ENCODE assay signal across 1 cellular context in the genomic region with DNA sequence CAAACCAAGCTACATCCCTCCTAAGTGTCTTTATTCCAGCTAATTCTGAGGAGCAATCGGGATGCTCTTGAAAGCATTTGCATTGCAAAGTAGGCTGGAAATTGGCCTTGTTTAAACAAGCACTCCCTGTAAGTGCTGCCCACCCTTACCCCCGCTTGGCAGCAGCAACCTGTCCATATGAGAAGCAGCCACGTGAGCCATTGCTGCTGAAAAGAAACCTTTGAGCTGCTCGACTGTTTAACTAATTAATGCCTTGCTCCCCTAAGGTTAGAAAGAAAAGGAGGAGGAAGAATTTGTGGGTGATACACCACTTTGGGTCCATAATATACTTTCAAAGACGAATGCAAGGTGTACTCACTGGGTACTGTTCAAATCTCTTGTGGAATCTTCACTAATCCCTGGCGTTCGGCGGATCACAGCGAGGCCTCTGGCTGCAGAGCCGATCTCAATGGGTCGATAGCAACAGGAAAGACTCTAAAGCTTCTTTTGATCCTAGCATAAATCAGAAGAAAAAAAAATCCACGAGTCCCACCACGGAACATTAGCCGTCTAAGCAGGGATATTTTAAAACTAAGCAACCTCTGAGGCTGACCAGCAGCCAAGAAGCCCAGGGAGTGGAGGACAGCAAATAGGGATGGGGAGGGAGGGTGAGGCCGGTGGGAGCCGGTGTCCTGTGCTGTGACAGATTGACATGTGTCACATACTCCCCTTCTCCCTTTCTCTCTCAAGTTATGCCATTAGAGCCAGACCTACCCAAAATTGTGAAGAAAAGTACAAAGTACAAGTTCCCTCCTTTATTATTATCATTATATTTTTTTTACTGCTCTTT.
TF ChIP-seq lines count a peak whose summit lies in the region.

No MANE protein-coding gene starts in this region.

TF ChIP-seq in HepG2, 621 proteins besides CTCF, POLR2A, EP300 and RAD21 (continued from another document and continues in another):
- TF ChIP-seq SKI (IDR thresholded peaks at IDR 0.05; ENCODE audit: partially characterized antibody): no peak
- no peak for TF ChIP-seq ZNF446 (CRISPR knock-in tag; IDR thresholded peaks at IDR 0.05)
- no peak for TF ChIP-seq HOXA3 (CRISPR knock-in tag; IDR thresholded peaks at IDR 0.05)
- TF ChIP-seq, protein P1, sequence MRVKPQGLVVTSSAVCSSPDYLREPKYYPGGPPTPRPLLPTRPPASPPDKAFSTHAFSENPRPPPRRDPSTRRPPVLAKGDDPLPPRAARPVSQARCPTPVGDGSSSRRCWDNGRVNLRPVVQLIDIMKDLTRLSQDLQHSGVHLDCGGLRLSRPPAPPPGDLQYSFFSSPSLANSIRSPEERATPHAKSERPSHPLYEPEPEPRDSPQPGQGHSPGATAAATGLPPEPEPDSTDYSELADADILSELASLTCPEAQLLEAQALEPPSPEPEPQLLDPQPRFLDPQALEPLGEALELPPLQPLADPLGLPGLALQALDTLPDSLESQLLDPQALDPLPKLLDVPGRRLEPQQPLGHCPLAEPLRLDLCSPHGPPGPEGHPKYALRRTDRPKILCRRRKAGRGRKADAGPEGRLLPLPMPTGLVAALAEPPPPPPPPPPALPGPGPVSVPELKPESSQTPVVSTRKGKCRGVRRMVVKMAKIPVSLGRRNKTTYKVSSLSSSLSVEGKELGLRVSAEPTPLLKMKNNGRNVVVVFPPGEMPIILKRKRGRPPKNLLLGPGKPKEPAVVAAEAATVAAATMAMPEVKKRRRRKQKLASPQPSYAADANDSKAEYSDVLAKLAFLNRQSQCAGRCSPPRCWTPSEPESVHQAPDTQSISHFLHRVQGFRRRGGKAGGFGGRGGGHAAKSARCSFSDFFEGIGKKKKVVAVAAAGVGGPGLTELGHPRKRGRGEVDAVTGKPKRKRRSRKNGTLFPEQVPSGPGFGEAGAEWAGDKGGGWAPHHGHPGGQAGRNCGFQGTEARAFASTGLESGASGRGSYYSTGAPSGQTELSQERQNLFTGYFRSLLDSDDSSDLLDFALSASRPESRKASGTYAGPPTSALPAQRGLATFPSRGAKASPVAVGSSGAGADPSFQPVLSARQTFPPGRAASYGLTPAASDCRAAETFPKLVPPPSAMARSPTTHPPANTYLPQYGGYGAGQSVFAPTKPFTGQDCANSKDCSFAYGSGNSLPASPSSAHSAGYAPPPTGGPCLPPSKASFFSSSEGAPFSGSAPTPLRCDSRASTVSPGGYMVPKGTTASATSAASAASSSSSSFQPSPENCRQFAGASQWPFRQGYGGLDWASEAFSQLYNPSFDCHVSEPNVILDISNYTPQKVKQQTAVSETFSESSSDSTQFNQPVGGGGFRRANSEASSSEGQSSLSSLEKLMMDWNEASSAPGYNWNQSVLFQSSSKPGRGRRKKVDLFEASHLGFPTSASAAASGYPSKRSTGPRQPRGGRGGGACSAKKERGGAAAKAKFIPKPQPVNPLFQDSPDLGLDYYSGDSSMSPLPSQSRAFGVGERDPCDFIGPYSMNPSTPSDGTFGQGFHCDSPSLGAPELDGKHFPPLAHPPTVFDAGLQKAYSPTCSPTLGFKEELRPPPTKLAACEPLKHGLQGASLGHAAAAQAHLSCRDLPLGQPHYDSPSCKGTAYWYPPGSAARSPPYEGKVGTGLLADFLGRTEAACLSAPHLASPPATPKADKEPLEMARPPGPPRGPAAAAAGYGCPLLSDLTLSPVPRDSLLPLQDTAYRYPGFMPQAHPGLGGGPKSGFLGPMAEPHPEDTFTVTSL (CRISPR knock-in tag; IDR thresholded peaks at IDR 0.05; ENCODE audit: borderline replicate concordance): no peak
- TF ChIP-seq ONECUT2 (CRISPR knock-in tag; IDR thresholded peaks at IDR 0.05): peak; percentile 47; the same call in 1 of the 2 replicates
- TF ChIP-seq, protein P2, sequence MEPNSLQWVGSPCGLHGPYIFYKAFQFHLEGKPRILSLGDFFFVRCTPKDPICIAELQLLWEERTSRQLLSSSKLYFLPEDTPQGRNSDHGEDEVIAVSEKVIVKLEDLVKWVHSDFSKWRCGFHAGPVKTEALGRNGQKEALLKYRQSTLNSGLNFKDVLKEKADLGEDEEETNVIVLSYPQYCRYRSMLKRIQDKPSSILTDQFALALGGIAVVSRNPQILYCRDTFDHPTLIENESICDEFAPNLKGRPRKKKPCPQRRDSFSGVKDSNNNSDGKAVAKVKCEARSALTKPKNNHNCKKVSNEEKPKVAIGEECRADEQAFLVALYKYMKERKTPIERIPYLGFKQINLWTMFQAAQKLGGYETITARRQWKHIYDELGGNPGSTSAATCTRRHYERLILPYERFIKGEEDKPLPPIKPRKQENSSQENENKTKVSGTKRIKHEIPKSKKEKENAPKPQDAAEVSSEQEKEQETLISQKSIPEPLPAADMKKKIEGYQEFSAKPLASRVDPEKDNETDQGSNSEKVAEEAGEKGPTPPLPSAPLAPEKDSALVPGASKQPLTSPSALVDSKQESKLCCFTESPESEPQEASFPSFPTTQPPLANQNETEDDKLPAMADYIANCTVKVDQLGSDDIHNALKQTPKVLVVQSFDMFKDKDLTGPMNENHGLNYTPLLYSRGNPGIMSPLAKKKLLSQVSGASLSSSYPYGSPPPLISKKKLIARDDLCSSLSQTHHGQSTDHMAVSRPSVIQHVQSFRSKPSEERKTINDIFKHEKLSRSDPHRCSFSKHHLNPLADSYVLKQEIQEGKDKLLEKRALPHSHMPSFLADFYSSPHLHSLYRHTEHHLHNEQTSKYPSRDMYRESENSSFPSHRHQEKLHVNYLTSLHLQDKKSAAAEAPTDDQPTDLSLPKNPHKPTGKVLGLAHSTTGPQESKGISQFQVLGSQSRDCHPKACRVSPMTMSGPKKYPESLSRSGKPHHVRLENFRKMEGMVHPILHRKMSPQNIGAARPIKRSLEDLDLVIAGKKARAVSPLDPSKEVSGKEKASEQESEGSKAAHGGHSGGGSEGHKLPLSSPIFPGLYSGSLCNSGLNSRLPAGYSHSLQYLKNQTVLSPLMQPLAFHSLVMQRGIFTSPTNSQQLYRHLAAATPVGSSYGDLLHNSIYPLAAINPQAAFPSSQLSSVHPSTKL (CRISPR knock-in tag; IDR thresholded peaks at IDR 0.05): no peak; the same call in 1 of the 2 replicates
- TF ChIP-seq CHCHD3 (CRISPR knock-in tag; IDR thresholded peaks at IDR 0.05): no peak
- no peak for TF ChIP-seq RAD51 (IDR thresholded peaks at IDR 0.05; ENCODE audit: borderline replicate concordance)
- TF ChIP-seq ZNF615 (CRISPR knock-in tag; IDR thresholded peaks at IDR 0.05; ENCODE audit: borderline replicate concordance): no peak
- peak; percentile 50; the same call in 1 of the 2 replicates for TF ChIP-seq ZNF263 (CRISPR knock-in tag; IDR thresholded peaks at IDR 0.05)
- no peak for TF ChIP-seq SATB2 (CRISPR knock-in tag; IDR thresholded peaks at IDR 0.05)
- TF ChIP-seq PAWR (CRISPR knock-in tag; IDR thresholded peaks at IDR 0.05; ENCODE audit: borderline replicate concordance): no peak
- TF ChIP-seq, protein P3, sequence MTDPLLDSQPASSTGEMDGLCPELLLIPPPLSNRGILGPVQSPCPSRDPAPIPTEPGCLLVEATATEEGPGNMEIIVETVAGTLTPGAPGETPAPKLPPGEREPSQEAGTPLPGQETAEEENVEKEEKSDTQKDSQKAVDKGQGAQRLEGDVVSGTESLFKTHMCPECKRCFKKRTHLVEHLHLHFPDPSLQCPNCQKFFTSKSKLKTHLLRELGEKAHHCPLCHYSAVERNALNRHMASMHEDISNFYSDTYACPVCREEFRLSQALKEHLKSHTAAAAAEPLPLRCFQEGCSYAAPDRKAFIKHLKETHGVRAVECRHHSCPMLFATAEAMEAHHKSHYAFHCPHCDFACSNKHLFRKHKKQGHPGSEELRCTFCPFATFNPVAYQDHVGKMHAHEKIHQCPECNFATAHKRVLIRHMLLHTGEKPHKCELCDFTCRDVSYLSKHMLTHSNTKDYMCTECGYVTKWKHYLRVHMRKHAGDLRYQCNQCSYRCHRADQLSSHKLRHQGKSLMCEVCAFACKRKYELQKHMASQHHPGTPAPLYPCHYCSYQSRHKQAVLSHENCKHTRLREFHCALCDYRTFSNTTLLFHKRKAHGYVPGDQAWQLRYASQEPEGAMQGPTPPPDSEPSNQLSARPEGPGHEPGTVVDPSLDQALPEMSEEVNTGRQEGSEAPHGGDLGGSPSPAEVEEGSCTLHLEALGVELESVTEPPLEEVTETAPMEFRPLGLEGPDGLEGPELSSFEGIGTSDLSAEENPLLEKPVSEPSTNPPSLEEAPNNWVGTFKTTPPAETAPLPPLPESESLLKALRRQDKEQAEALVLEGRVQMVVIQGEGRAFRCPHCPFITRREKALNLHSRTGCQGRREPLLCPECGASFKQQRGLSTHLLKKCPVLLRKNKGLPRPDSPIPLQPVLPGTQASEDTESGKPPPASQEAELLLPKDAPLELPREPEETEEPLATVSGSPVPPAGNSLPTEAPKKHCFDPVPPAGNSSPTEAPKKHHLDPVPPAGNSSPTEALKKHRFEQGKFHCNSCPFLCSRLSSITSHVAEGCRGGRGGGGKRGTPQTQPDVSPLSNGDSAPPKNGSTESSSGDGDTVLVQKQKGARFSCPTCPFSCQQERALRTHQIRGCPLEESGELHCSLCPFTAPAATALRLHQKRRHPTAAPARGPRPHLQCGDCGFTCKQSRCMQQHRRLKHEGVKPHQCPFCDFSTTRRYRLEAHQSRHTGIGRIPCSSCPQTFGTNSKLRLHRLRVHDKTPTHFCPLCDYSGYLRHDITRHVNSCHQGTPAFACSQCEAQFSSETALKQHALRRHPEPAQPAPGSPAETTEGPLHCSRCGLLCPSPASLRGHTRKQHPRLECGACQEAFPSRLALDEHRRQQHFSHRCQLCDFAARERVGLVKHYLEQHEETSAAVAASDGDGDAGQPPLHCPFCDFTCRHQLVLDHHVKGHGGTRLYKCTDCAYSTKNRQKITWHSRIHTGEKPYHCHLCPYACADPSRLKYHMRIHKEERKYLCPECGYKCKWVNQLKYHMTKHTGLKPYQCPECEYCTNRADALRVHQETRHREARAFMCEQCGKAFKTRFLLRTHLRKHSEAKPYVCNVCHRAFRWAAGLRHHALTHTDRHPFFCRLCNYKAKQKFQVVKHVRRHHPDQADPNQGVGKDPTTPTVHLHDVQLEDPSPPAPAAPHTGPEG (CRISPR knock-in tag; IDR thresholded peaks at IDR 0.05): no peak
- TF ChIP-seq ZNF773 (CRISPR knock-in tag; IDR thresholded peaks at IDR 0.05; ENCODE audit: borderline replicate concordance): no peak
- TF ChIP-seq TBP (CRISPR knock-in tag; IDR thresholded peaks at IDR 0.05): no peak
- no peak for TF ChIP-seq FIP1L1 (IDR thresholded peaks at IDR 0.05; ENCODE audit: borderline replicate concordance, insufficient read depth, low read depth, low read length)
- 0 out of 2 replicates have a peak, but pooled peaks have one; percentile 13 for TF ChIP-seq ZMYM4 (CRISPR knock-in tag; IDR thresholded peaks at IDR 0.05)
- TF ChIP-seq, protein P4, sequence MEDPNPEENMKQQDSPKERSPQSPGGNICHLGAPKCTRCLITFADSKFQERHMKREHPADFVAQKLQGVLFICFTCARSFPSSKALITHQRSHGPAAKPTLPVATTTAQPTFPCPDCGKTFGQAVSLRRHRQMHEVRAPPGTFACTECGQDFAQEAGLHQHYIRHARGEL (CRISPR knock-in tag; IDR thresholded peaks at IDR 0.05): no peak
- TF ChIP-seq, protein P5, sequence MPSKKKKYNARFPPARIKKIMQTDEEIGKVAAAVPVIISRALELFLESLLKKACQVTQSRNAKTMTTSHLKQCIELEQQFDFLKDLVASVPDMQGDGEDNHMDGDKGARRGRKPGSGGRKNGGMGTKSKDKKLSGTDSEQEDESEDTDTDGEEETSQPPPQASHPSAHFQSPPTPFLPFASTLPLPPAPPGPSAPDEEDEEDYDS (CRISPR knock-in tag; IDR thresholded peaks at IDR 0.05): no peak
- peak; percentile 38; the same call in 1 of the 2 replicates for TF ChIP-seq ZNF629 (CRISPR knock-in tag; conservative IDR thresholded peaks at IDR 0.05)
- peak; percentile 28; the same call in 1 of the 2 replicates for TF ChIP-seq ETV5 (CRISPR knock-in tag; IDR thresholded peaks at IDR 0.05; ENCODE audit: borderline replicate concordance)
- TF ChIP-seq, protein P6, sequence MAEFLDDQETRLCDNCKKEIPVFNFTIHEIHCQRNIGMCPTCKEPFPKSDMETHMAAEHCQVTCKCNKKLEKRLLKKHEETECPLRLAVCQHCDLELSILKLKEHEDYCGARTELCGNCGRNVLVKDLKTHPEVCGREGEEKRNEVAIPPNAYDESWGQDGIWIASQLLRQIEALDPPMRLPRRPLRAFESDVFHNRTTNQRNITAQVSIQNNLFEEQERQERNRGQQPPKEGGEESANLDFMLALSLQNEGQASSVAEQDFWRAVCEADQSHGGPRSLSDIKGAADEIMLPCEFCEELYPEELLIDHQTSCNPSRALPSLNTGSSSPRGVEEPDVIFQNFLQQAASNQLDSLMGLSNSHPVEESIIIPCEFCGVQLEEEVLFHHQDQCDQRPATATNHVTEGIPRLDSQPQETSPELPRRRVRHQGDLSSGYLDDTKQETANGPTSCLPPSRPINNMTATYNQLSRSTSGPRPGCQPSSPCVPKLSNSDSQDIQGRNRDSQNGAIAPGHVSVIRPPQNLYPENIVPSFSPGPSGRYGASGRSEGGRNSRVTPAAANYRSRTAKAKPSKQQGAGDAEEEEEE (CRISPR knock-in tag; IDR thresholded peaks at IDR 0.05; ENCODE audit: borderline replicate concordance): no peak
- no peak for TF ChIP-seq HNRNPH1 (optimal IDR thresholded peaks at IDR 0.05; ENCODE audit: low read depth, low read length)
- TF ChIP-seq EED (CRISPR knock-in tag; IDR thresholded peaks at IDR 0.05): no peak
- no peak for TF ChIP-seq SMARCC2 (IDR thresholded peaks at IDR 0.05)
- TF ChIP-seq, protein P7, sequence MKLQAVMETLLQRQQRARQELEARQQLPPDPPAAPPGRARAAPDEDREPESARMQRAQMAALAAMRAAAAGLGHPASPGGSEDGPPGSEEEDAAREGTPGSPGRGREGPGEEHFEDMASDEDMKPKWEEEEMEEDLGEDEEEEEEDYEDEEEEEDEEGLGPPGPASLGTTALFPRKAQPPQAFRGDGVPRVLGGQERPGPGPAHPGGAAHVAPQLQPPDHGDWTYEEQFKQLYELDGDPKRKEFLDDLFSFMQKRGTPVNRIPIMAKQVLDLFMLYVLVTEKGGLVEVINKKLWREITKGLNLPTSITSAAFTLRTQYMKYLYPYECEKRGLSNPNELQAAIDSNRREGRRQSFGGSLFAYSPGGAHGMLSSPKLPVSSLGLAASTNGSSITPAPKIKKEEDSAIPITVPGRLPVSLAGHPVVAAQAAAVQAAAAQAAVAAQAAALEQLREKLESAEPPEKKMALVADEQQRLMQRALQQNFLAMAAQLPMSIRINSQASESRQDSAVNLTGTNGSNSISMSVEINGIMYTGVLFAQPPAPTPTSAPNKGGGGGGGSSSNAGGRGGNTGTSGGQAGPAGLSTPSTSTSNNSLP (IDR thresholded peaks at IDR 0.05; ENCODE audit: low read depth, low read length): no peak
- no peak for TF ChIP-seq ZNF430 (CRISPR knock-in tag; IDR thresholded peaks at IDR 0.05)
- TF ChIP-seq, protein P8, sequence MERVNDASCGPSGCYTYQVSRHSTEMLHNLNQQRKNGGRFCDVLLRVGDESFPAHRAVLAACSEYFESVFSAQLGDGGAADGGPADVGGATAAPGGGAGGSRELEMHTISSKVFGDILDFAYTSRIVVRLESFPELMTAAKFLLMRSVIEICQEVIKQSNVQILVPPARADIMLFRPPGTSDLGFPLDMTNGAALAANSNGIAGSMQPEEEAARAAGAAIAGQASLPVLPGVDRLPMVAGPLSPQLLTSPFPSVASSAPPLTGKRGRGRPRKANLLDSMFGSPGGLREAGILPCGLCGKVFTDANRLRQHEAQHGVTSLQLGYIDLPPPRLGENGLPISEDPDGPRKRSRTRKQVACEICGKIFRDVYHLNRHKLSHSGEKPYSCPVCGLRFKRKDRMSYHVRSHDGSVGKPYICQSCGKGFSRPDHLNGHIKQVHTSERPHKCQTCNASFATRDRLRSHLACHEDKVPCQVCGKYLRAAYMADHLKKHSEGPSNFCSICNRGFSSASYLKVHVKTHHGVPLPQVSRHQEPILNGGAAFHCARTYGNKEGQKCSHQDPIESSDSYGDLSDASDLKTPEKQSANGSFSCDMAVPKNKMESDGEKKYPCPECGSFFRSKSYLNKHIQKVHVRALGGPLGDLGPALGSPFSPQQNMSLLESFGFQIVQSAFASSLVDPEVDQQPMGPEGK (CRISPR knock-in tag; IDR thresholded peaks at IDR 0.05): 0 out of 2 replicates have a peak, but pooled peaks have one; percentile 12
- peak; percentile 39; the same call in 1 of the 2 replicates for TF ChIP-seq HNF4A (CRISPR knock-in tag; IDR thresholded peaks at IDR 0.05)
- TF ChIP-seq ZNF256 (CRISPR knock-in tag; conservative IDR thresholded peaks at IDR 0.05): no peak
